ENCODE assay signal across 1 cellular context in the genomic region with DNA sequence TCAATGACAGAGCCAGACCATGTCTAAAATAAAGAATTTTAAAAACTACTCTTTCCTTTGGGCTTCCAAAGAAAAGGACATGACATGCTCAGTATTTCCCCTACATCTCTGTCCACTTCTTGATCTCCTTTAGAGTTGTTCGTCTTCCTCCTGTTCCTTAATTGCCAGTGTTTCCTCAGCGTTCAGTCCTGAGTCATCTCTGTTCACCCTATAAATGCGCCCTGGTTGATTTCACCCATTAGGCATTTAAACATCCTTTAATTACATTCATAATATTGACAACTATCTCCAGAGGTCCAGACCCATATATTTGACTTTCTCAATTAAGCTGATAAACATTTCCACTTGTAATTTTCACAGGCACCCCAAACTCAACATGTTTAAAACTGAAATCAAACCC.
TF ChIP-seq lines count a peak whose summit lies in the region.

No MANE protein-coding gene starts in this region.

TF ChIP-seq in IMR-90, 13 proteins besides CTCF, POLR2A, EP300 and RAD21:
- TF ChIP-seq NFE2L2 (IDR thresholded peaks at IDR 0.05; ENCODE audit: low read depth, low read length) = no peak
- TF ChIP-seq CEBPB (IDR thresholded peaks at IDR 0.05; ENCODE audit: low read depth, low read length) = no peak
- TF ChIP-seq, protein P1, sequence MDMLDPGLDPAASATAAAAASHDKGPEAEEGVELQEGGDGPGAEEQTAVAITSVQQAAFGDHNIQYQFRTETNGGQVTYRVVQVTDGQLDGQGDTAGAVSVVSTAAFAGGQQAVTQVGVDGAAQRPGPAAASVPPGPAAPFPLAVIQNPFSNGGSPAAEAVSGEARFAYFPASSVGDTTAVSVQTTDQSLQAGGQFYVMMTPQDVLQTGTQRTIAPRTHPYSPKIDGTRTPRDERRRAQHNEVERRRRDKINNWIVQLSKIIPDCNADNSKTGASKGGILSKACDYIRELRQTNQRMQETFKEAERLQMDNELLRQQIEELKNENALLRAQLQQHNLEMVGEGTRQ (IDR thresholded peaks at IDR 0.05; ENCODE audit: low read depth, low read length) = no peak
- TF ChIP-seq MAZ (IDR thresholded peaks at IDR 0.05; ENCODE audit: borderline replicate concordance, low read depth, low read length) = no peak
- no peak for TF ChIP-seq RFX5 (IDR thresholded peaks at IDR 0.05; ENCODE audit: low read depth, low read length)
- TF ChIP-seq, protein P2, sequence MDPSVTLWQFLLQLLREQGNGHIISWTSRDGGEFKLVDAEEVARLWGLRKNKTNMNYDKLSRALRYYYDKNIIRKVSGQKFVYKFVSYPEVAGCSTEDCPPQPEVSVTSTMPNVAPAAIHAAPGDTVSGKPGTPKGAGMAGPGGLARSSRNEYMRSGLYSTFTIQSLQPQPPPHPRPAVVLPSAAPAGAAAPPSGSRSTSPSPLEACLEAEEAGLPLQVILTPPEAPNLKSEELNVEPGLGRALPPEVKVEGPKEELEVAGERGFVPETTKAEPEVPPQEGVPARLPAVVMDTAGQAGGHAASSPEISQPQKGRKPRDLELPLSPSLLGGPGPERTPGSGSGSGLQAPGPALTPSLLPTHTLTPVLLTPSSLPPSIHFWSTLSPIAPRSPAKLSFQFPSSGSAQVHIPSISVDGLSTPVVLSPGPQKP (IDR thresholded peaks at IDR 0.05; ENCODE audit: borderline replicate concordance, low read depth, low read length) = no peak
- TF ChIP-seq MXI1 (IDR thresholded peaks at IDR 0.05; ENCODE audit: borderline replicate concordance, low read depth, low read length) = no peak
- TF ChIP-seq CHD1 (IDR thresholded peaks at IDR 0.05; ENCODE audit: low read depth, low read length) = no peak
- no peak for TF ChIP-seq BHLHE40 (IDR thresholded peaks at IDR 0.05; ENCODE audit: low read depth, low read length)
- TF ChIP-seq MAFK (IDR thresholded peaks at IDR 0.05; ENCODE audit: low read depth, low read length) = no peak
- TF ChIP-seq FOS (IDR thresholded peaks at IDR 0.05; ENCODE audit: low read depth, low read length) = no peak
- TF ChIP-seq SMC3 (IDR thresholded peaks at IDR 0.05; ENCODE audit: low read depth, low read length) = no peak
- no peak for TF ChIP-seq RCOR1 (IDR thresholded peaks at IDR 0.05; ENCODE audit: insufficient replicate concordance, low read length)
